In genomic region chr19:35309481-35310279, GRCh38 we compare ENCODE assay signal across 17 cellular contexts. TPM values are rescaled to one million over a fixed set of nuclear protein-coding genes. Genes with fewer than 3 reads are reported as not detected.
DNase-seq lines count a peak whose midpoint lies in the region; ATAC-seq and TF ChIP-seq lines count a peak whose summit lies in the region.
"Had no signal": no experiment of that assay in that cellular context is flagged by ENCODE, and none has a peak within 500 bp of the region (broad histone marks: within the 10 kb centered on the region; RNA-seq: fewer than 3 reads in every experiment).

No MANE protein-coding gene starts in this region.

- H3K27ac Mint-ChIP-seq in CD8-positive, alpha-beta memory T cell = no peak overlapping the region
- H3K27ac Mint-ChIP-seq: activated CD4-positive, alpha-beta T cell treated with anti-CD3 and anti-CD28 coated beads, Interleukin-2, amount 10 ng/mL, durations not matched to agents 7 days and 5 days; activated naive CD8-positive, alpha-beta T cell treated with anti-CD3 and anti-CD28 coated beads, Interleukin-2, amount 50 U/mL, for 24 hours; activated T-cell treated with anti-CD3 and anti-CD28 coated beads, Interleukin-2, amount 50 U/mL, for 24 hours had no signal

- no peak overlapping the region for H3K4me3 ChIP-seq in CD8-positive, alpha-beta memory T cell (ENCODE audit: low read length)
- H3K4me3 ChIP-seq in adrenal gland = no peak overlapping the region
- H3K4me3 ChIP-seq in ovary = peak overlapping the region; percentile 36

- CTCF ChIA-PET in CD8-positive, alpha-beta memory T cell (lab: Charles Lee) = no interaction called here

- no peaks in the 10 kb centered on the region for H3K4me1 Mint-ChIP-seq in CD8-positive, alpha-beta memory T cell

- POLR2A ChIA-PET in CD8-positive, alpha-beta memory T cell (lab: Charles Lee) = no interaction called here

- H3K36me3 ChIP-seq in CD8-positive, alpha-beta memory T cell (ENCODE audit: insufficient read depth, low read length) = no peaks in the 10 kb centered on the region
- no peaks in the 10 kb centered on the region for H3K36me3 ChIP-seq in adrenal gland (replicated peaks in 1 of 2)
- H3K36me3 ChIP-seq in ovary = no peaks in the 10 kb centered on the region

- no peak for DNase-seq in CD8-positive, alpha-beta memory T cell
- DNase-seq in adrenal gland (peak in 6 of 7 donors; percentile 76 to 94 (median 90)), islet precursor cell (peak; percentile 85), ovary (peak; percentile 91 to 96 (median 93))
- DNase-seq in effector CD4-positive, alpha-beta T cell = no peak
- no peak for DNase-seq in stimulated activated CD4-positive, alpha-beta T cell treated with anti-CD3 and anti-CD28 coated beads, Interleukin-2, amount 100 ng/mL, for 24 hours
- DNase-seq: activated CD4-positive, alpha-beta T cell treated with anti-CD3 and anti-CD28 coated beads, Interleukin-2, amount 10 ng/mL, durations not matched to agents 7 days and 5 days; activated naive CD8-positive, alpha-beta T cell treated with anti-CD3 and anti-CD28 coated beads, Interleukin-2, amount 50 U/mL, for 24 hours; activated T-cell treated with anti-CD3 and anti-CD28 coated beads, Interleukin-2, amount 50 U/mL, for 24 hours; NCI-H1092; SIG-M5; stimulated activated CD4-positive, alpha-beta T cell treated with anti-CD3 and anti-CD28 coated beads, Interleukin-2, amount 100 ng/mL, for 48 hours; T1000 had no signal

- peaks cover 4 to 8% of the 10 kb centered on the region in 2 donors for H3K27me3 Mint-ChIP-seq in CD8-positive, alpha-beta memory T cell
- H3K27me3 Mint-ChIP-seq: activated naive CD8-positive, alpha-beta T cell treated with anti-CD3 and anti-CD28 coated beads, Interleukin-2, amount 50 U/mL, for 24 hours; activated T-cell treated with anti-CD3 and anti-CD28 coated beads, Interleukin-2, amount 50 U/mL, for 24 hours; IgD-negative memory B cell had no signal

- H3K9me3 ChIP-seq in CD8-positive, alpha-beta memory T cell (ENCODE audit: low read length) = no peaks in the 10 kb centered on the region
- H3K9me3 ChIP-seq in adrenal gland (replicated peaks in 1 of 3) = no peaks in the 10 kb centered on the region
- H3K9me3 ChIP-seq in ovary = no peaks in the 10 kb centered on the region

- H3K36me3 Mint-ChIP-seq in CD8-positive, alpha-beta memory T cell = no peaks in the 10 kb centered on the region
- H3K36me3 Mint-ChIP-seq: IgD-negative memory B cell had no signal

- peak in 1 of 2 donors; percentile 28 for TF ChIP-seq POLR2A in adrenal gland (IDR thresholded peaks at IDR 0.05)
- TF ChIP-seq POLR2A in ovary (IDR thresholded peaks at IDR 0.05) = no peak

- TF ChIP-seq CTCF in adrenal gland (IDR thresholded peaks at IDR 0.05) (no peak), ovary (IDR thresholded peaks at IDR 0.05) (no peak)

- no peak overlapping the region for H3K4me3 Mint-ChIP-seq in CD8-positive, alpha-beta memory T cell
- H3K4me3 Mint-ChIP-seq: activated CD4-positive, alpha-beta T cell treated with anti-CD3 and anti-CD28 coated beads, Interleukin-2, amount 10 ng/mL, durations not matched to agents 7 days and 5 days; activated naive CD8-positive, alpha-beta T cell treated with anti-CD3 and anti-CD28 coated beads, Interleukin-2, amount 50 U/mL, for 24 hours; activated T-cell treated with anti-CD3 and anti-CD28 coated beads, Interleukin-2, amount 50 U/mL, for 24 hours had no signal

- 35 to 43% (median 42%) methylated on average over 9 to 47 of the region's 47 CpGs for WGBS in adrenal gland, 4 donors
- WGBS in ovary, 3 donors = 6 to 19% (median 7%) methylated on average over 21 to 47 of the region's 47 CpGs

- no peaks in the 10 kb centered on the region for H3K9me3 Mint-ChIP-seq in CD8-positive, alpha-beta memory T cell
- H3K9me3 Mint-ChIP-seq: activated CD4-positive, alpha-beta T cell treated with anti-CD3 and anti-CD28 coated beads, Interleukin-2, amount 10 ng/mL, durations not matched to agents 7 days and 5 days; activated naive CD8-positive, alpha-beta T cell treated with anti-CD3 and anti-CD28 coated beads, Interleukin-2, amount 50 U/mL, for 24 hours; activated T-cell treated with anti-CD3 and anti-CD28 coated beads, Interleukin-2, amount 50 U/mL, for 24 hours; IgD-negative memory B cell had no signal

- no peak for TF ChIP-seq EP300 in ovary (IDR thresholded peaks at IDR 0.05)

- no peaks in the 10 kb centered on the region for H3K27me3 ChIP-seq in CD8-positive, alpha-beta memory T cell (ENCODE audit: insufficient read depth, low read length, poor library complexity, severe bottlenecking)
- H3K27me3 ChIP-seq in adrenal gland = no peaks in the 10 kb centered on the region
- no peaks in the 10 kb centered on the region for H3K27me3 ChIP-seq in ovary

- intact Hi-C loops in adrenal gland (cut with DNase I) = no loop called here
- intact Hi-C loops in ovary (cut with DNase I) = loop anchor here in 3 of 4 donors (2.0 to 5.0 kb wide), 2 partner anchors 37 to 39 kb away; no protein-coding TSS in a partner anchor

- ATAC-seq in HG02798 (IDR thresholded peaks at IDR 0.05; ENCODE audit: poor library complexity, unreplicated experiment) (no peak), HG03571 (IDR thresholded peaks at IDR 0.05; ENCODE audit: unreplicated experiment) (no peak)
- ATAC-seq: activated naive CD8-positive, alpha-beta T cell treated with anti-CD3 and anti-CD28 coated beads, Interleukin-2, amount 50 U/mL, for 24 hours had no signal

- H3K4me1 ChIP-seq in CD8-positive, alpha-beta memory T cell (ENCODE audit: insufficient read depth, low read length) = no peaks in the 10 kb centered on the region
- H3K4me1 ChIP-seq in adrenal gland (replicated peaks in 1 of 2) = peaks cover 22 to 24% of the 10 kb centered on the region in 2 donors
- peaks cover 35% of the 10 kb centered on the region for H3K4me1 ChIP-seq in ovary (ENCODE audit: insufficient read depth)

- peak overlapping the region; percentile 61 for H3K27ac ChIP-seq in CD8-positive, alpha-beta memory T cell (ENCODE audit: low read depth, low read length)
- H3K27ac ChIP-seq in adrenal gland (peak overlapping the region in 3 of 5 donors; percentile 45 to 84 (median 58)), ovary (peak overlapping the region; percentile 75 to 91)

RNA-seq across cellular contexts. Expression of gene MAG, which starts 17.7 kb away (rescaled TPM):
- total RNA-seq in CD8-positive, alpha-beta memory T cell = not detected
- polyA plus RNA-seq in CD8-positive, alpha-beta memory T cell = 0.36 TPM
- total RNA-seq in adrenal gland (10 to 100 TPM in 1 of 8 donors, 1 to 10 TPM in 5, under 1 TPM in 1, not detected in 1; 0.45 to 45.0 (median 3.6) TPM), ovary (100 to 1,000 TPM in 3 of 7 donors, 10 to 100 TPM in 4; 58.0 to 146 (median 94.2) TPM)
- polyA plus RNA-seq in adrenal gland (under 1 TPM; 0.33 to 0.88 (median 0.40) TPM), ovary (100 to 1,000 TPM in 1 of 2 donors, 1 to 10 TPM in 1; 1.1 to 106 TPM)
- total RNA-seq: activated CD4-positive, alpha-beta T cell treated with anti-CD3 and anti-CD28 coated beads, Interleukin-2, amount 10 ng/mL, durations not matched to agents 7 days and 5 days; dermis microvascular lymphatic vessel endothelial cell had no signal

RNA-seq across cellular contexts. Expression of gene CD22, which starts 19.3 kb away (rescaled TPM):
- total RNA-seq in CD8-positive, alpha-beta memory T cell = under 1 TPM in 1 of 2 experiments, not detected in 1; 0.09 TPM
- not detected for polyA plus RNA-seq in CD8-positive, alpha-beta memory T cell
- total RNA-seq in adrenal gland (10 to 100 TPM in 1 of 8 donors, 1 to 10 TPM in 7; 1.8 to 16.1 (median 6.7) TPM), ovary (100 to 1,000 TPM in 5 of 7 donors, 10 to 100 TPM in 2; 54.2 to 264 (median 137) TPM)
- polyA plus RNA-seq in adrenal gland (1 to 10 TPM; 3.5 to 6.4 (median 4.2) TPM), ovary (10 to 100 TPM; 79.4 to 94.2 TPM)

RNA-seq across cellular contexts. Expression of gene HAMP, which starts 27.4 kb away (rescaled TPM):
- under 1 TPM; 0.31 TPM for total RNA-seq in CD8-positive, alpha-beta memory T cell
- polyA plus RNA-seq in CD8-positive, alpha-beta memory T cell = not detected
- 1 to 10 TPM in 2 of 8 donors, under 1 TPM in 3, not detected in 3; 0.57 to 1.7 (median 0.90) TPM for total RNA-seq in adrenal gland
- polyA plus RNA-seq in adrenal gland = 1 to 10 TPM in 2 of 3 donors, under 1 TPM in 1; 0.84 to 9.3 (median 1.5) TPM
- 1 to 10 TPM in 3 of 7 donors, under 1 TPM in 2, not detected in 2; 0.43 to 4.0 (median 1.3) TPM for total RNA-seq in ovary
- 1 to 10 TPM in 1 of 2 donors, not detected in 1; 1.1 TPM for polyA plus RNA-seq in ovary
- polyA plus RNA-seq: IgD-negative memory B cell had no signal

RNA-seq across cellular contexts. Expression of gene FFAR1, which starts 38.0 kb away (rescaled TPM):
- not detected for total RNA-seq in CD8-positive, alpha-beta memory T cell
- polyA plus RNA-seq in CD8-positive, alpha-beta memory T cell = not detected
- total RNA-seq in adrenal gland (not detected), ovary (1 to 10 TPM in 5 of 7 donors, under 1 TPM in 2; 0.11 to 5.0 (median 1.8) TPM)
- polyA plus RNA-seq in adrenal gland (under 1 TPM in 1 of 3 donors, not detected in 2; 0.03 TPM), ovary (under 1 TPM; 0.32 to 0.67 TPM)
- total RNA-seq: activated CD4-positive, alpha-beta T cell treated with anti-CD3 and anti-CD28 coated beads, Interleukin-2, amount 10 ng/mL, durations not matched to agents 7 days and 5 days; dermis microvascular lymphatic vessel endothelial cell had no signal

RNA-seq across cellular contexts. Expression of gene USF2, which starts 40.9 kb away (rescaled TPM):
- 100 to 1,000 TPM; 125 to 132 TPM for total RNA-seq in CD8-positive, alpha-beta memory T cell
- polyA plus RNA-seq in CD8-positive, alpha-beta memory T cell = 9.2 TPM
- total RNA-seq in adrenal gland (100 to 1,000 TPM; 104 to 220 (median 146) TPM), ovary (100 to 1,000 TPM; 105 to 218 (median 159) TPM)
- polyA plus RNA-seq in adrenal gland (100 to 1,000 TPM; 116 to 302 (median 169) TPM), ovary (100 to 1,000 TPM; 130 to 169 TPM)

Comparison
In these comparisons a context has a peak if more than half of its experiments do, and no peak if none do; other contexts are left out.
1. DNase-seq: peak in adrenal gland (6 of 7), islet precursor cell (single experiment) and ovary (5 of 5); none in CD8-positive, alpha-beta memory T cell (0 of 5), effector CD4-positive, alpha-beta T cell (single experiment) and stimulated activated CD4-positive, alpha-beta T cell treated with anti-CD3 and anti-CD28 coated beads, Interleukin-2, amount 100 ng/mL, for 24 hours (0 of 2).
2. intact Hi-C loops: an anchor here in ovary (2.0 to 5.0 kb wide); none called in adrenal gland.
3. Peak in every context shown above with its lines, with median percentiles within 50 percentile points of each other: H3K27ac ChIP-seq.